In genomic region chr17:71987634-71988033, GRCh38 we compare ENCODE assay signal across 16 cellular contexts.
DNase-seq lines count a peak whose midpoint lies in the region; ATAC-seq and TF ChIP-seq lines count a peak whose summit lies in the region.
"Had no signal": no experiment of that assay in that cellular context is flagged by ENCODE, and none has a peak within 500 bp of the region (broad histone marks: within the 10 kb centered on the region; RNA-seq: fewer than 3 reads in every experiment).

No MANE protein-coding gene starts in this region.

- DNase-seq in AG08396 (ENCODE audit: low spot score) (peak; percentile 14), GM19240 (ENCODE audit: insufficient read length, low spot score) (peak; percentile 12), NCI-H446 treated with DMSO at 0.1 percent for 48 hours (lab: John Stamatoyannopoulos, UW) (peak; percentile 31), chondrocyte (ENCODE audit: low spot score) (no peak), NCI-H1694 (lab: John Stamatoyannopoulos, UW) (no peak)
- DNase-seq in activated CD4-positive, alpha-beta memory T cell treated with anti-CD3 and anti-CD28 coated beads for 36 hours: no peak
- no peak for DNase-seq in activated CD4-positive, alpha-beta T cell treated with anti-CD3 and anti-CD28 coated beads, Interleukin-2, amount 50 U/mL, for 4 hours
- DNase-seq: activated CD8-positive, alpha-beta memory T cell treated with anti-CD3 and anti-CD28 coated beads, Interleukin-2, amount 50 U/mL, for 48 hours; colonic mucosa; DMS53; immature natural killer cell; naive B cell; NCI-H187 treated with DMSO at 0.1 percent for 48 hours; stimulated activated CD4-positive, alpha-beta T cell treated with anti-CD3 and anti-CD28 coated beads, Interleukin-4, amount 100 ng/mL, for 24 hours had no signal

- POLR2A ChIA-PET in activated CD4-positive, alpha-beta memory T cell treated with anti-CD3 and anti-CD28 coated beads for 36 hours (lab: Charles Lee): no interaction called here

- TF ChIP-seq CTCF in chondrocyte (IDR thresholded peaks at IDR 0.05): no peak

- no peak for ATAC-seq in GM21390 (IDR thresholded peaks at IDR 0.05; ENCODE audit: unreplicated experiment)
- ATAC-seq: stimulated activated memory B cell treated with anti-CD40 and anti-IgM and Interleukin-4, amounts not matched to agents 10 μg/mL and 1 μg/mL and 100 μg/mL, for 72 hours had no signal

- intact Hi-C loops in activated CD4-positive, alpha-beta memory T cell treated with anti-CD3 and anti-CD28 coated beads for 36 hours (cut with micrococcal nuclease): no loop called here

- no peaks in the 10 kb centered on the region for H3K27me3 Mint-ChIP-seq in chondrocyte (ENCODE audit: low read depth)
- no peaks in the 10 kb centered on the region for H3K27me3 Mint-ChIP-seq in activated CD4-positive, alpha-beta memory T cell treated with anti-CD3 and anti-CD28 coated beads for 36 hours
- H3K27me3 Mint-ChIP-seq: naive B cell; stimulated activated memory B cell treated with anti-CD40 and anti-IgM and Interleukin-4, amounts not matched to agents 10 μg/mL and 1 μg/mL and 100 μg/mL, for 72 hours had no signal

- H3K4me1 Mint-ChIP-seq in chondrocyte (ENCODE audit: low read depth): peaks cover 24% of the 10 kb centered on the region
- H3K4me1 Mint-ChIP-seq in activated CD4-positive, alpha-beta memory T cell treated with anti-CD3 and anti-CD28 coated beads for 36 hours (ENCODE audit: low read depth): peaks cover 6% of the 10 kb centered on the region
- H3K4me1 Mint-ChIP-seq: immature natural killer cell; naive B cell; stimulated activated memory B cell treated with anti-CD40 and anti-IgM and Interleukin-4, amounts not matched to agents 10 μg/mL and 1 μg/mL and 100 μg/mL, for 72 hours had no signal

- CTCF ChIA-PET in activated CD4-positive, alpha-beta memory T cell treated with anti-CD3 and anti-CD28 coated beads for 36 hours (lab: Charles Lee): no interaction called here

- H3K4me3 Mint-ChIP-seq in chondrocyte (ENCODE audit: unreplicated experiment): peak overlapping the region; percentile 23
- no peak overlapping the region for H3K4me3 Mint-ChIP-seq in activated CD4-positive, alpha-beta memory T cell treated with anti-CD3 and anti-CD28 coated beads for 36 hours
- H3K4me3 Mint-ChIP-seq: immature natural killer cell; naive B cell; stimulated activated memory B cell treated with anti-CD40 and anti-IgM and Interleukin-4, amounts not matched to agents 10 μg/mL and 1 μg/mL and 100 μg/mL, for 72 hours had no signal

- no peaks in the 10 kb centered on the region for H3K36me3 Mint-ChIP-seq in chondrocyte (ENCODE audit: low read depth)
- H3K36me3 Mint-ChIP-seq in activated CD4-positive, alpha-beta memory T cell treated with anti-CD3 and anti-CD28 coated beads for 36 hours: no peaks in the 10 kb centered on the region
- H3K36me3 Mint-ChIP-seq: immature natural killer cell; naive B cell; stimulated activated memory B cell treated with anti-CD40 and anti-IgM and Interleukin-4, amounts not matched to agents 10 μg/mL and 1 μg/mL and 100 μg/mL, for 72 hours had no signal

- H3K27ac Mint-ChIP-seq in chondrocyte (ENCODE audit: unreplicated experiment): no peak overlapping the region
- H3K27ac Mint-ChIP-seq in activated CD4-positive, alpha-beta memory T cell treated with anti-CD3 and anti-CD28 coated beads for 36 hours: no peak overlapping the region
- H3K27ac Mint-ChIP-seq: immature natural killer cell; naive B cell; stimulated activated memory B cell treated with anti-CD40 and anti-IgM and Interleukin-4, amounts not matched to agents 10 μg/mL and 1 μg/mL and 100 μg/mL, for 72 hours had no signal

- H3K9me3 Mint-ChIP-seq in chondrocyte (ENCODE audit: low read depth): no peaks in the 10 kb centered on the region
- no peaks in the 10 kb centered on the region for H3K9me3 Mint-ChIP-seq in activated CD4-positive, alpha-beta memory T cell treated with anti-CD3 and anti-CD28 coated beads for 36 hours
- H3K9me3 Mint-ChIP-seq: stimulated activated memory B cell treated with anti-CD40 and anti-IgM and Interleukin-4, amounts not matched to agents 10 μg/mL and 1 μg/mL and 100 μg/mL, for 72 hours had no signal

Comparison
In these comparisons a context has a peak if more than half of its experiments do, and no peak if none do; other contexts are left out.
1. DNase-seq: peak in AG08396 (single experiment), GM19240 (single experiment) and NCI-H446 treated with DMSO at 0.1 percent for 48 hours (single experiment); none in chondrocyte (single experiment), activated CD4-positive, alpha-beta memory T cell treated with anti-CD3 and anti-CD28 coated beads for 36 hours (single experiment), NCI-H1694 (single experiment) and activated CD4-positive, alpha-beta T cell treated with anti-CD3 and anti-CD28 coated beads, Interleukin-2, amount 50 U/mL, for 4 hours (0 of 2).